Comparison of ENCODE assay signal across 7 cellular contexts in genomic region chr13:32639502-32640105, GRCh38. TPM values are rescaled to one million over a fixed set of nuclear protein-coding genes. Genes with fewer than 3 reads are reported as not detected.
DNase-seq lines count a peak whose midpoint lies in the region; ATAC-seq and TF ChIP-seq lines count a peak whose summit lies in the region.

No MANE protein-coding gene starts in this region.

- TF ChIP-seq CTCF in GM12864 (IDR thresholded peaks at IDR 0.05; ENCODE audit: low read depth, low read length, missing control alignments) (peak; percentile 71), neural progenitor cell (IDR thresholded peaks at IDR 0.05) (peak; percentile 94)

- peaks cover 7% of the 10 kb centered on the region for H3K9me3 Mint-ChIP-seq in neural progenitor cell

- H2AFZ ChIP-seq in neural progenitor cell (replicated peaks): no peak overlapping the region

- intact Hi-C loops in aorta (cut with DNase I): loop anchor here (2.0 to 5.0 kb wide), 3 partner anchors 52 to 1083 kb away; partner anchors contain the start of gene PDS5B (in 2 of the 2)

- H3K9ac ChIP-seq in neural progenitor cell: no peak overlapping the region

- no peaks in the 10 kb centered on the region for H3K4me1 Mint-ChIP-seq in neural progenitor cell

- peak; percentile 35 for DNase-seq in GM12864 (ENCODE audit: low read depth)
- DNase-seq in NCI-H82 (lab: John Stamatoyannopoulos, UW): peak; percentile 73
- DNase-seq in activated T-cell treated with anti-CD3 and anti-CD28 coated beads, Interleukin-2, amount 50 U/mL, for 1 hour: peak; percentile 38
- peak; percentile 81 for DNase-seq in fibroblast of peridontal ligament (ENCODE audit: extremely low read depth)
- peak; percentile 59 for DNase-seq in neural progenitor cell (ENCODE audit: low spot score)
- DNase-seq in aorta: peak in 1 of 2 donors; percentile 63

- ATAC-seq in HG02642 (IDR thresholded peaks at IDR 0.05; ENCODE audit: poor library complexity, unreplicated experiment): peak; percentile 72
- ATAC-seq in aorta (ENCODE audit: low FRiP score): peak; percentile 90

- H3K27ac ChIP-seq in neural progenitor cell: no peak overlapping the region
- H3K27ac ChIP-seq in aorta (ENCODE audit: low read depth in 1 of 2, low read length in 2 of 2): no peak overlapping the region

- H4K20me1 ChIP-seq in neural progenitor cell (ENCODE audit: low read depth): peaks cover 71% of the 10 kb centered on the region

- no peak overlapping the region for H3K4me3 Mint-ChIP-seq in neural progenitor cell

- H3K36me3 Mint-ChIP-seq in neural progenitor cell: peaks cover 6% of the 10 kb centered on the region

- H3K36me3 ChIP-seq in neural progenitor cell (no peaks in the 10 kb centered on the region), aorta (ENCODE audit: control insufficient read depth in 1 of 2, insufficient read depth in 2 of 2, low read length in 1 of 2) (no peaks in the 10 kb centered on the region)

- peaks cover 2% of the 10 kb centered on the region for H3K27me3 Mint-ChIP-seq in neural progenitor cell (ENCODE audit: insufficient read depth, low read depth)

- H3K27ac Mint-ChIP-seq in neural progenitor cell: no peak overlapping the region

- H3K79me2 ChIP-seq in neural progenitor cell (ENCODE audit: low read depth): peaks cover 100% of the 10 kb centered on the region

- H3K27me3 ChIP-seq in neural progenitor cell (no peaks in the 10 kb centered on the region), aorta (ENCODE audit: control insufficient read depth in 1 of 2, insufficient read depth in 2 of 2, low read length in 1 of 2) (no peaks in the 10 kb centered on the region)

- H3K4me3 ChIP-seq in GM12864 (ENCODE audit: low read depth, low read length) (no peak overlapping the region), neural progenitor cell (no peak overlapping the region), aorta (ENCODE audit: low read length in 2 of 2) (no peak overlapping the region)

- no peaks in the 10 kb centered on the region for H3K9me3 ChIP-seq in neural progenitor cell (ENCODE audit: low read depth)
- no peaks in the 10 kb centered on the region for H3K9me3 ChIP-seq in aorta (ENCODE audit: control insufficient read depth, low read length)

- peaks cover 21% of the 10 kb centered on the region for H3K4me1 ChIP-seq in neural progenitor cell
- H3K4me1 ChIP-seq in aorta (ENCODE audit: control insufficient read depth in 1 of 2, insufficient read depth in 2 of 2, low read length in 2 of 2): peaks cover 0 to 2% of the 10 kb centered on the region in 2 donors

- no peak overlapping the region for H3K4me2 ChIP-seq in neural progenitor cell

- WGBS in aorta, 2 donors: 25 to 26% methylated on average over 4 of the region's 4 CpGs

- peaks cover 14% of the 10 kb centered on the region for H3F3A ChIP-seq in neural progenitor cell (ENCODE audit: low read depth)

RNA-seq across cellular contexts. Expression of gene PDS5B, which starts 53.4 kb away (rescaled TPM):
- total RNA-seq in neural progenitor cell (ENCODE audit: low replicate concordance) (34.6 and 55.9 TPM in 2 replicates), aorta (10 to 100 TPM; 46.2 to 52.9 TPM)
- 10 to 100 TPM in 1 of 2 donors, 1 to 10 TPM in 1; 9.5 to 12.5 TPM for polyA plus RNA-seq in aorta
